Comparison of ENCODE assay signal across 24 cellular contexts in genomic region chr5:175223336-175223735, GRCh38.
"Had no signal": no experiment of that assay in that cellular context is flagged by ENCODE, and none has a peak within 500 bp of the region (broad histone marks: within the 10 kb centered on the region; RNA-seq: fewer than 3 reads in every experiment).

No MANE protein-coding gene starts in this region.

- DNase-seq: activated CD4-positive, alpha-beta memory T cell treated with anti-CD3 and anti-CD28 coated beads for 36 hours; activated CD4-positive, alpha-beta T cell treated with anti-CD3 and anti-CD28 coated beads, Interleukin-2, amount 10 ng/mL, durations not matched to agents 7 days and 5 days; activated CD4-positive, CD25-positive, alpha-beta regulatory T cell; activated CD8-positive, alpha-beta memory T cell treated with anti-CD3 and anti-CD28 coated beads for 24 hours; activated effector memory CD4-positive, alpha-beta T cell treated with anti-CD3 and anti-CD28 coated beads, Interleukin-2, amount 50 U/mL, for 16 hours; activated naive CD4-positive, alpha-beta T cell treated with Interleukin-2 at 50 U/mL for 16 hours; activated naive CD8-positive, alpha-beta T cell treated with anti-CD3 and anti-CD28 coated beads, Interleukin-2, amount 50 U/mL, for 24 hours; activated T-cell treated with anti-CD3 and anti-CD28 coated beads, Interleukin-2, amount 50 U/mL, for 4 hours; amniotic stem cell; body of pancreas; central memory CD4-positive, alpha-beta T cell; MG63; MV-4-11; NCI-H2029 treated with DMSO at 0.1 percent for 48 hours; NCI-H446; NCI-H526; SIG-M5; T-cell had no signal

- H3K27ac ChIP-seq: ascending aorta, body of pancreas, coronary artery, KMS-11, SK-N-MC, VCaP had no signal

- ATAC-seq: activated naive CD4-positive, alpha-beta T cell treated with anti-CD3 and anti-CD28 coated beads, Interleukin-2, amount 50 U/mL, for 72 hours; activated naive CD8-positive, alpha-beta T cell treated with anti-CD3 and anti-CD28 coated beads, Interleukin-2, amount 50 U/mL, for 24 hours; activated T-cell treated with anti-CD3 and anti-CD28 coated beads, Interleukin-2, amount 50 U/mL, for 4 hours; body of pancreas; T-cell had no signal

- H3K9me3 ChIP-seq: ascending aorta, body of pancreas, MG63 had no signal

- H3K4me3 ChIP-seq: ascending aorta, body of pancreas, coronary artery, MG63, SK-N-MC had no signal

- H3K36me3 ChIP-seq: ascending aorta, MG63 had no signal

- H3K4me1 ChIP-seq: body of pancreas had no signal

- H3K27me3 ChIP-seq: ascending aorta, body of pancreas, MG63 had no signal
